22 cellular contexts compared by ENCODE assay signal in the genomic region with DNA sequence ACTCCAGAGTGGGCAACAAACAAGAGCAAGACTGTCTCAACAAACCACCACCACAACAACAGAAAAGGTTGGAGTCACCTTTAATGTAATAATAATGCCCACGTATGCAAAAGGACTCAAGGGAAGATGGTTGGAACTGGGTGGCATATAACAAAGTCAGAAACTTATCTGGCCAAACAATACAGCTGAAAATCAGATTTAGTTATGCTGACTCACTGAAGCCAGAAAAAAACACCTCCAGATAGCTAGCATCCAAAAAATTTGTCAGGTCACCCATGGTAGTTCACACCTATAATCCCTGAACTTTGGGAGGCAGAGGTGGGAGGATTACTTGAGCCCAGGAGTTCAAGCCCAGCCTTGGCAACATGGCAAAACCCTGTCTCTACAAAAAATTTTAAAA. TPM values are rescaled to one million over a fixed set of nuclear protein-coding genes. Genes with fewer than 3 reads are reported as not detected.
DNase-seq lines count a peak whose midpoint lies in the region; ATAC-seq and TF ChIP-seq lines count a peak whose summit lies in the region.
"Had no signal": no experiment of that assay in that cellular context is flagged by ENCODE, and none has a peak within 500 bp of the region (broad histone marks: within the 10 kb centered on the region; RNA-seq: fewer than 3 reads in every experiment).

No MANE protein-coding gene starts in this region.

- no peak overlapping the region for H2BK12ac ChIP-seq in neuronal stem cell (ENCODE audit: low read length)

- H3K27ac ChIP-seq in neuronal stem cell (replicated peaks; ENCODE audit: low read length), result no peak overlapping the region

- H3K27me3 Mint-ChIP-seq in WTC11 (ENCODE audit: low read depth), result no peaks in the 10 kb centered on the region
- no peaks in the 10 kb centered on the region for H3K27me3 Mint-ChIP-seq in dendritic cell treated with granulocyte-macrophage colony-stimulating factor and Interleukin-4, amounts not matched to agents 40 ng/mL and 50 ng/mL, for 4 days
- no peaks in the 10 kb centered on the region for H3K27me3 Mint-ChIP-seq in type B pancreatic cell
- H3K27me3 Mint-ChIP-seq: CD4-positive, alpha-beta memory T cell had no signal

- no peak overlapping the region for H2BK120ac ChIP-seq in neuronal stem cell (ENCODE audit: low read depth, low read length)

- H3K9ac ChIP-seq in neuronal stem cell (ENCODE audit: low read depth, low read length, poor library complexity), result peak overlapping the region; percentile 44

- no peak overlapping the region for H3K18ac ChIP-seq in neuronal stem cell (ENCODE audit: low read length)

- no peak overlapping the region for H2AFZ ChIP-seq in neuronal stem cell (ENCODE audit: low read length)
- H2AFZ ChIP-seq: GM23338 had no signal

- H3K36me3 Mint-ChIP-seq in WTC11, result peaks cover 48% of the 10 kb centered on the region
- H3K36me3 Mint-ChIP-seq in dendritic cell treated with granulocyte-macrophage colony-stimulating factor and Interleukin-4, amounts not matched to agents 40 ng/mL and 50 ng/mL, for 4 days (ENCODE audit: low read depth), result peaks cover 100% of the 10 kb centered on the region
- H3K36me3 Mint-ChIP-seq in type B pancreatic cell, result peaks cover 22% of the 10 kb centered on the region

- intact Hi-C loops in dendritic cell treated with granulocyte-macrophage colony-stimulating factor and Interleukin-4, amounts not matched to agents 40 ng/mL and 50 ng/mL, for 4 days (cut with micrococcal nuclease), result no loop called here

- H3K4me1 Mint-ChIP-seq in WTC11 (peaks cover 24% of the 10 kb centered on the region), type B pancreatic cell (ENCODE audit: unreplicated experiment) (peaks cover 6% of the 10 kb centered on the region)
- peaks cover 50% of the 10 kb centered on the region for H3K4me1 Mint-ChIP-seq in dendritic cell treated with granulocyte-macrophage colony-stimulating factor and Interleukin-4, amounts not matched to agents 40 ng/mL and 50 ng/mL, for 4 days (ENCODE audit: low read depth)

- H3K27me3 ChIP-seq in neuronal stem cell (ENCODE audit: control insufficient read depth in 3 of 3, insufficient read depth in 3 of 3, low read depth in 1 of 3, low read length in 3 of 3) (no peaks in the 10 kb centered on the region), HAP-1 (ENCODE audit: low read depth) (no peaks in the 10 kb centered on the region)

- H3K79me1 ChIP-seq in neuronal stem cell (ENCODE audit: low read depth, low read length), result peaks cover 1% of the 10 kb centered on the region

- no peak overlapping the region for H2AK5ac ChIP-seq in neuronal stem cell (ENCODE audit: low read depth, low read length)

- H3K9me3 Mint-ChIP-seq in WTC11, result no peaks in the 10 kb centered on the region
- H3K9me3 Mint-ChIP-seq in dendritic cell treated with granulocyte-macrophage colony-stimulating factor and Interleukin-4, amounts not matched to agents 40 ng/mL and 50 ng/mL, for 4 days, result no peaks in the 10 kb centered on the region
- H3K9me3 Mint-ChIP-seq in type B pancreatic cell, result no peaks in the 10 kb centered on the region
- H3K9me3 Mint-ChIP-seq: CD4-positive, alpha-beta memory T cell; GM23338; H9; HFFc6 had no signal

- H3K4ac ChIP-seq in neuronal stem cell (ENCODE audit: low read length), result no peak overlapping the region

- H3K4me3 ChIP-seq in neuronal stem cell (ENCODE audit: low read length in 2 of 2) (no peak overlapping the region), HAP-1 (no peak overlapping the region)
- H3K4me3 ChIP-seq: GM23338 had no signal

- H3K4me1 ChIP-seq in neuronal stem cell (ENCODE audit: control insufficient read depth in 2 of 2, insufficient read depth in 1 of 2, low read depth in 1 of 2, low read length in 2 of 2), result no peaks in the 10 kb centered on the region
- H3K4me1 ChIP-seq in HAP-1, result no peaks in the 10 kb centered on the region

- DNase-seq in WTC11 (ENCODE audit: low spot score), result no peak
- no peak for DNase-seq in neuronal stem cell (ENCODE audit: low spot score)
- DNase-seq in KG1 (lab: John Stamatoyannopoulos, UW), result no peak
- no peak for DNase-seq in type B pancreatic cell (ENCODE audit: extremely low spot score, unreplicated experiment)
- DNase-seq in HAP-1 (ENCODE audit: low spot score in 2 of 2), result no peak
- DNase-seq: C1 segment of cervical spinal cord; Calu3; CD4-positive, alpha-beta memory T cell; COR-L47; DMS53; DMS79 treated with DMSO at 0.1 percent for 48 hours; GF-D8; H9; HFFc6 had no signal

- H3K4me3 Mint-ChIP-seq in WTC11 (no peak overlapping the region), type B pancreatic cell (no peak overlapping the region)
- no peak overlapping the region for H3K4me3 Mint-ChIP-seq in dendritic cell treated with granulocyte-macrophage colony-stimulating factor and Interleukin-4, amounts not matched to agents 40 ng/mL and 50 ng/mL, for 4 days
- H3K4me3 Mint-ChIP-seq: CD4-positive, alpha-beta memory T cell; GM23338; H9; HFFc6 had no signal

- H3K27ac Mint-ChIP-seq in WTC11 (peak overlapping the region; percentile 65; the same call in 1 of the 2 replicates), type B pancreatic cell (no peak overlapping the region)
- H3K27ac Mint-ChIP-seq in dendritic cell treated with granulocyte-macrophage colony-stimulating factor and Interleukin-4, amounts not matched to agents 40 ng/mL and 50 ng/mL, for 4 days, result peak overlapping the region; percentile 17
- H3K27ac Mint-ChIP-seq: GM23338, HFFc6 had no signal

- no peak overlapping the region for H2BK5ac ChIP-seq in neuronal stem cell (ENCODE audit: low read length)

- no peak overlapping the region for H3K23ac ChIP-seq in neuronal stem cell (ENCODE audit: low read depth, low read length, poor library complexity)

- H3K9me3 ChIP-seq in neuronal stem cell (replicated peaks in 1 of 2; ENCODE audit: control insufficient read depth in 2 of 2, insufficient read depth in 1 of 2, low read depth in 1 of 2, low read length in 2 of 2) (peaks cover 0 to 2% of the 10 kb centered on the region in 2 donors), HAP-1 (no peaks in the 10 kb centered on the region; the same call in 1 of the 2 replicates)

- H4K91ac ChIP-seq in neuronal stem cell (ENCODE audit: low read depth, low read length, poor library complexity), result no peak overlapping the region

- no peak overlapping the region for H4K8ac ChIP-seq in neuronal stem cell (ENCODE audit: low read depth, low read length)

- in situ Hi-C loops in HAP-1 (cut with MboI; ENCODE audit: low sequenced_read_pairs), result no loop called here

- H3K4me2 ChIP-seq in neuronal stem cell (ENCODE audit: insufficient read depth, low read length, poor library complexity, severe bottlenecking), result no peak overlapping the region
- H3K4me2 ChIP-seq: GM23338 had no signal

- no CpG with 5 or more reads among the region's 1 CpG for WGBS in neuronal stem cell (ENCODE audit: extremely low coverage in 2 of 2, insufficient read length in 2 of 2, insufficient replicate concordance in 1 of 2), 2 donors

- no peak overlapping the region for H2BK15ac ChIP-seq in neuronal stem cell (ENCODE audit: low read length)

- H3K14ac ChIP-seq in neuronal stem cell (ENCODE audit: low read length), result no peak overlapping the region

- no peak for TF ChIP-seq CTCF in WTC11 (IDR thresholded peaks at IDR 0.05)
- TF ChIP-seq CTCF in type B pancreatic cell (conservative IDR thresholded peaks at IDR 0.05), result no peak

- H3K36me3 ChIP-seq in neuronal stem cell (replicated peaks in 1 of 2; ENCODE audit: control insufficient read depth in 2 of 2, insufficient read depth in 2 of 2, low read length in 2 of 2) (peaks cover 7 to 62% of the 10 kb centered on the region in 2 donors), HAP-1 (replicated peaks) (peaks cover 48% of the 10 kb centered on the region)

- POLR2A ChIA-PET in WTC11 (lab: Charles Lee), result no interaction called here

- ATAC-seq in WTC11, result no peak
- ATAC-seq: GM23338 had no signal

- CTCF ChIA-PET in WTC11 (lab: Charles Lee), result interaction anchor here (0.6 to 0.8 kb wide), 2 partner anchors 26 to 276 kb away, joined by 3 to 4 read pairs; no protein-coding TSS in a partner anchor

TF ChIP-seq in WTC11, 78 proteins besides CTCF, POLR2A, EP300 and RAD21 (continues in another document):
- no peak for TF ChIP-seq MYBL2 (CRISPR knock-in tag; IDR thresholded peaks at IDR 0.05)
- TF ChIP-seq, protein P1, sequence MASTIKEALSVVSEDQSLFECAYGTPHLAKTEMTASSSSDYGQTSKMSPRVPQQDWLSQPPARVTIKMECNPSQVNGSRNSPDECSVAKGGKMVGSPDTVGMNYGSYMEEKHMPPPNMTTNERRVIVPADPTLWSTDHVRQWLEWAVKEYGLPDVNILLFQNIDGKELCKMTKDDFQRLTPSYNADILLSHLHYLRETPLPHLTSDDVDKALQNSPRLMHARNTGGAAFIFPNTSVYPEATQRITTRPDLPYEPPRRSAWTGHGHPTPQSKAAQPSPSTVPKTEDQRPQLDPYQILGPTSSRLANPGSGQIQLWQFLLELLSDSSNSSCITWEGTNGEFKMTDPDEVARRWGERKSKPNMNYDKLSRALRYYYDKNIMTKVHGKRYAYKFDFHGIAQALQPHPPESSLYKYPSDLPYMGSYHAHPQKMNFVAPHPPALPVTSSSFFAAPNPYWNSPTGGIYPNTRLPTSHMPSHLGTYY (CRISPR knock-in tag; IDR thresholded peaks at IDR 0.05), result no peak
- no peak for TF ChIP-seq ZNF423 (CRISPR knock-in tag; IDR thresholded peaks at IDR 0.05)

RNA-seq across cellular contexts. Expression of a gene that starts 24.4 kb away (rescaled TPM):
- 48.6 to 58.0 TPM (median 54.6 TPM) in 3 replicates for total RNA-seq in WTC11 (2021)
- polyA plus RNA-seq in neuronal stem cell (2013, experiment 1 of 2), result 26.1 TPM
- 27.3 TPM for polyA plus RNA-seq in neuronal stem cell (2013, experiment 2 of 2)
- 56.3 and 62.9 TPM in 2 replicates for total RNA-seq in type B pancreatic cell (ENCODE audit: low replicate concordance)

RNA-seq across cellular contexts. Expression of a gene that starts 46.3 kb away (rescaled TPM):
- total RNA-seq in WTC11 (2021) (43.3 to 45.9 TPM (median 45.8 TPM) in 3 replicates), type B pancreatic cell (ENCODE audit: low replicate concordance) (67.8 and 68.7 TPM in 2 replicates)
- polyA plus RNA-seq in neuronal stem cell (2013, experiment 1 of 2), result 35.3 TPM
- 35.6 TPM for polyA plus RNA-seq in neuronal stem cell (2013, experiment 2 of 2)

RNA-seq across cellular contexts. Expression of a gene that starts 49.5 kb away (rescaled TPM):
- total RNA-seq in WTC11 (2021) (not detected in 3 replicates), type B pancreatic cell (ENCODE audit: low replicate concordance) (not detected in 2 replicates)
- not detected for polyA plus RNA-seq in neuronal stem cell (2013, experiment 1 of 2)
- polyA plus RNA-seq in neuronal stem cell (2013, experiment 2 of 2), result not detected
- total RNA-seq: A172; A673; Calu3; CD4-positive, alpha-beta memory T cell; Daoy; G401; GM23338; H4; H9; HFFc6 had no signal
- polyA plus RNA-seq: BJ; CD4-positive, alpha-beta memory T cell; GM23338 had no signal
